In genomic region chr7:116938678-116939077, GRCh38 we compare ENCODE assay signal across 24 cellular contexts.
"Had no signal": no experiment of that assay in that cellular context is flagged by ENCODE, and none has a peak within 500 bp of the region (broad histone marks: within the 10 kb centered on the region; RNA-seq: fewer than 3 reads in every experiment).

No MANE protein-coding gene starts in this region.

- H3K27ac ChIP-seq: HL-60, KMS-11, SJSA1, SK-N-MC had no signal

- H3K4me1 Mint-ChIP-seq: IgD-negative memory B cell had no signal

- H3K4me1 ChIP-seq: SJSA1 had no signal

- FAIRE-seq: HTR-8/SVneo, K562, RCC 7860 had no signal

- H3K9ac ChIP-seq: KMS-11 had no signal

- H3K27me3 ChIP-seq: MG63 had no signal

- H3K9me3 ChIP-seq: MG63, SJSA1 had no signal

- H3K4me3 ChIP-seq: K562, MG63, SJSA1, SK-N-MC had no signal

- ATAC-seq: K562 had no signal

- H3K36me3 ChIP-seq: MG63, SJSA1 had no signal

- H3K36me3 Mint-ChIP-seq: IgD-negative memory B cell had no signal

- H3K9me3 Mint-ChIP-seq: IgD-negative memory B cell had no signal

- H3K4me2 ChIP-seq: KMS-11 had no signal

- H3K4me3 Mint-ChIP-seq: IgD-negative memory B cell had no signal

- DNase-seq: MG63, NCI-H1092 treated with DMSO at 0.1 percent for 48 hours, NCI-H1436, NCI-H187, NCI-H2029, NCI-H2081 treated with DMSO at 0.1 percent for 48 hours, NCI-H2171, NCI-H226, NCI-H446, NCI-H510A, NCI-H524 treated with DMSO at 0.1 percent for 48 hours, NCI-H69, NCI-H774, Right ventricle myocardium superior, RPMI8226, SIG-M5 had no signal

- H3K27ac Mint-ChIP-seq: IgD-negative memory B cell had no signal
